Comparison of ENCODE assay signal across 33 cellular contexts in the genomic region with DNA sequence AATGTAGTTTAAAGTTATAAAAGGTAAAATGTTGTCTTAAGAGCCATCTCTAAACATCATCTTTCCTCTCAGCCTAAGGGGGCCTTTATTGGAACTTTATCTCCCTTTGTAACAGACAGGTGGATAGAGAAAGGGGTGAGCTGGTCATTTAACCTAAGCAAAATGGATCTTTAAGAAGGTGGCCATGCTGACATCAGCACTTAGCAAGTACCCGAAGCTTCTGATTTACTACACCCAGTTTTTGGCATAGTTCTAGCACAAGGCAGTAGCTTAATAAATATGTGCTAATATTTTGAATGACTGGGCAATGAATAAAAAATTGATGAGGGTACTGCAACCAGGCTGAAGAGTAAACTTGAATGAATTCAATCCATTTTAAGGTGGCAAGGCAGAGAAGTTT.
DNase-seq lines count a peak whose midpoint lies in the region; ATAC-seq, FAIRE-seq and TF ChIP-seq lines count a peak whose summit lies in the region.
"Had no signal": no experiment of that assay in that cellular context is flagged by ENCODE, and none has a peak within 500 bp of the region (broad histone marks: within the 10 kb centered on the region; RNA-seq: fewer than 3 reads in every experiment).

No MANE protein-coding gene starts in this region.

- no peak for FAIRE-seq in HepG2 (lab: Jason Lieb, UNC)
- FAIRE-seq in H1 (lab: Jason Lieb, UNC) = no peak
- no peak for FAIRE-seq in GM19239 (lab: Jason Lieb, UNC)
- FAIRE-seq: A204.1, A549, D721Med had no signal

- H3K27me3 ChIP-seq in HepG2 (ENCODE audit: control insufficient read depth in 1 of 2, insufficient read depth in 2 of 2, low read length in 2 of 2) (no peaks in the 10 kb centered on the region), right lobe of liver (no peaks in the 10 kb centered on the region), IMR-90 (ENCODE audit: control insufficient read depth, insufficient read depth, low read length) (no peaks in the 10 kb centered on the region), H1 (replicated peaks in 1 of 4; ENCODE audit: control insufficient read depth in 3 of 4, extremely low read depth in 1 of 4, insufficient read depth in 3 of 4, low read length in 3 of 4) (no peaks in the 10 kb centered on the region)
- H3K27me3 ChIP-seq: BE2C; BLaER1; BLaER1 treated with 17β-estradiol and CSF1 and Interleukin-3, amounts not matched to agents 10 nM and 100 nM had no signal

- H3K79me2 ChIP-seq in HepG2 (ENCODE audit: insufficient read depth, low read length) (no peaks in the 10 kb centered on the region), H1 (ENCODE audit: control insufficient read depth in 1 of 2, insufficient read depth in 2 of 2, low read length in 2 of 2) (no peaks in the 10 kb centered on the region)

- H3K23me2 ChIP-seq in H1 (ENCODE audit: low read depth, low read length) = no peaks in the 10 kb centered on the region

- H3K14ac ChIP-seq in IMR-90 (replicated peaks; ENCODE audit: low read depth, low read length) = no peak overlapping the region
- H3K14ac ChIP-seq in H1 (ENCODE audit: insufficient read length) = no peak overlapping the region

- TF ChIP-seq CTCF in HepG2 (CRISPR knock-in tag; IDR thresholded peaks at IDR 0.05) (no peak), right lobe of liver (IDR thresholded peaks at IDR 0.05) (no peak), IMR-90 (conservative IDR thresholded peaks at IDR 0.05; ENCODE audit: low read depth, low read length) (no peak), H1 (IDR thresholded peaks at IDR 0.05; ENCODE audit: control extremely low read depth in 1 of 3, insufficient read depth in 1 of 3, low read depth in 1 of 3, low read length in 3 of 3) (no peak)

- POLR2A ChIA-PET in HepG2 (lab: Yijun Ruan, JAX) (no interaction called here), IMR-90 (lab: Charles Lee; ENCODE audit: unreplicated experiment) (no interaction called here), H1 (lab: Charles Lee; ENCODE audit: partially characterized antibody) (no interaction called here)

- H2BK120ac ChIP-seq in IMR-90 (ENCODE audit: low read depth, low read length) (no peak overlapping the region), H1 (replicated peaks; ENCODE audit: low read depth, low read length) (no peak overlapping the region)

- H3K18ac ChIP-seq in IMR-90 (ENCODE audit: low read depth, low read length) (no peak overlapping the region), H1 (ENCODE audit: extremely low read depth, low read length) (no peak overlapping the region)

- H2BK15ac ChIP-seq in IMR-90 (ENCODE audit: low read depth, low read length) (no peak overlapping the region), H1 (ENCODE audit: low read length) (no peak overlapping the region)

- H4K5ac ChIP-seq in IMR-90 (ENCODE audit: low read depth, low read length) (no peak overlapping the region), H1 (ENCODE audit: insufficient read length, low read depth, low read length) (no peak overlapping the region)

- no peak for ATAC-seq in HepG2
- ATAC-seq in right lobe of liver = no peak
- no peak for ATAC-seq in IMR-90 (ENCODE audit: low read depth)
- ATAC-seq: A549; CD8-positive, alpha-beta T cell had no signal

- no peak overlapping the region for H3K4me3 ChIP-seq in HepG2 (replicated peaks in 1 of 3; ENCODE audit: insufficient read depth in 1 of 3, low read depth in 2 of 3, low read length in 3 of 3)
- H3K4me3 ChIP-seq in right lobe of liver = no peak overlapping the region
- H3K4me3 ChIP-seq in IMR-90 (ENCODE audit: insufficient read depth, low read depth, low read length) = no peak overlapping the region
- no peak overlapping the region for H3K4me3 ChIP-seq in H1 (ENCODE audit: extremely low read depth in 1 of 4, insufficient read depth in 2 of 4, low read depth in 3 of 4, low read length in 4 of 4)
- H3K4me3 ChIP-seq: A549; BLaER1; BLaER1 treated with 17β-estradiol and CSF1 and Interleukin-3, amounts not matched to agents 10 nM and 100 nM had no signal

- H3K4ac ChIP-seq in IMR-90 (ENCODE audit: low read depth, low read length) = no peak overlapping the region
- H3K4ac ChIP-seq in H1 (replicated peaks; ENCODE audit: insufficient read length, low read depth, low read length) = no peak overlapping the region

- H4K20me1 ChIP-seq in HepG2 (ENCODE audit: insufficient read depth, low read length) (no peaks in the 10 kb centered on the region), IMR-90 (ENCODE audit: insufficient read depth, low read length) (no peaks in the 10 kb centered on the region), H1 (replicated peaks in 1 of 2; ENCODE audit: control insufficient read depth in 1 of 2, insufficient read depth in 2 of 2, low read length in 2 of 2) (no peaks in the 10 kb centered on the region)
- H4K20me1 ChIP-seq: BLaER1; BLaER1 treated with 17β-estradiol and CSF1 and Interleukin-3, amounts not matched to agents 10 nM and 100 nM had no signal

- H3K56ac ChIP-seq in IMR-90 (ENCODE audit: extremely low read depth, insufficient read depth, low read length) = no peak overlapping the region
- H3K56ac ChIP-seq in H1 (replicated peaks; ENCODE audit: insufficient read length, low read depth, low read length) = no peak overlapping the region

- BruUV-seq in HepG2 (replicated peaks; lab: Mats Ljungman, UMichigan) (no TSS peak), IMR-90 (replicated peaks; lab: Mats Ljungman, UMichigan) (no TSS peak)

- H2AK9ac ChIP-seq in IMR-90 (replicated peaks; ENCODE audit: low read depth, low read length, poor library complexity) = no peak overlapping the region

- H2AK5ac ChIP-seq in IMR-90 (ENCODE audit: low read depth, low read length) (no peak overlapping the region), H1 (ENCODE audit: low read depth, low read length) (no peak overlapping the region)

- H3K23ac ChIP-seq in IMR-90 (ENCODE audit: low read depth, low read length) (no peak overlapping the region), H1 (ENCODE audit: insufficient read length) (no peak overlapping the region)

- dilution Hi-C loops in IMR-90 (cut with HindIII; ENCODE audit: low sequenced_read_pairs, unreplicated experiment) = no loop called here

- H4K8ac ChIP-seq in IMR-90 (ENCODE audit: low read depth in 2 of 2, low read length in 2 of 2) (no peak overlapping the region), H1 (ENCODE audit: extremely low read depth, insufficient read depth, low read length) (no peak overlapping the region)

- H3K9me1 ChIP-seq in IMR-90 (ENCODE audit: insufficient read depth, low read length) = no peaks in the 10 kb centered on the region

- H2BK5ac ChIP-seq in IMR-90 (ENCODE audit: low read depth, low read length, poor library complexity, severe bottlenecking) (no peak overlapping the region), H1 (ENCODE audit: low read depth, low read length) (no peak overlapping the region)

- H3K4me1 ChIP-seq in HepG2 (ENCODE audit: insufficient read depth, low read length) (no peaks in the 10 kb centered on the region), right lobe of liver (no peaks in the 10 kb centered on the region), IMR-90 (ENCODE audit: control insufficient read depth, insufficient read depth, low read length) (no peaks in the 10 kb centered on the region), H1 (replicated peaks in 1 of 4; ENCODE audit: control insufficient read depth in 3 of 4, insufficient read depth in 4 of 4, low read length in 3 of 4) (no peaks in the 10 kb centered on the region)
- H3K4me1 ChIP-seq: A549; BE2C; BLaER1; BLaER1 treated with 17β-estradiol and CSF1 and Interleukin-3, amounts not matched to agents 10 nM and 100 nM; Caco-2 had no signal

- H3K36me3 ChIP-seq in HepG2 (replicated peaks in 1 of 2; ENCODE audit: control insufficient read depth in 1 of 2, insufficient read depth in 2 of 2, low read length in 2 of 2) (no peaks in the 10 kb centered on the region), right lobe of liver (no peaks in the 10 kb centered on the region), IMR-90 (ENCODE audit: control insufficient read depth, insufficient read depth, low read length) (no peaks in the 10 kb centered on the region), H1 (ENCODE audit: control insufficient read depth in 2 of 4, insufficient read depth in 4 of 4, low read length in 3 of 4) (no peaks in the 10 kb centered on the region)
- H3K36me3 ChIP-seq: BE2C; BLaER1; BLaER1 treated with 17β-estradiol and CSF1 and Interleukin-3, amounts not matched to agents 10 nM and 100 nM had no signal

- no peak for DNase-seq in HepG2 (ENCODE audit: low spot score)
- DNase-seq in right lobe of liver = no peak
- no peak for DNase-seq in IMR-90
- no peak for DNase-seq in H1 (ENCODE audit: low read depth in 1 of 2, low spot score in 2 of 2)
- DNase-seq in GM19239 (ENCODE audit: insufficient read length, low spot score) = no peak
- DNase-seq in stimulated activated CD4-positive, alpha-beta T cell treated with anti-CD3 and anti-CD28 coated beads, Interleukin-1b, Interleukin-23, amount 100 ng/mL, for 48 hours = no peak
- DNase-seq: 8988T; ACHN; AML-193; BE2C; C1 segment of cervical spinal cord; Caco-2; Calu3; CD4-positive, alpha-beta memory T cell; CD4-positive, alpha-beta T cell; CD4-positive, CD25-positive, alpha-beta regulatory T cell; CD8-positive, alpha-beta memory T cell; CD8-positive, alpha-beta T cell; COR-L47; DMS 273 treated with DMSO at 0.1 percent for 48 hours; DMS153; DMS53; DMS79; DMS79 treated with DMSO at 0.1 percent for 48 hours; DND-41; EL had no signal

- H2AFZ ChIP-seq in HepG2 (ENCODE audit: low read length) = no peak overlapping the region
- H2AFZ ChIP-seq in IMR-90 (replicated peaks; ENCODE audit: low read length, poor library complexity) = no peak overlapping the region
- H2AFZ ChIP-seq in H1 (ENCODE audit: low read length) = no peak overlapping the region

- H3K9me3 ChIP-seq in HepG2 (ENCODE audit: low read length) (no peaks in the 10 kb centered on the region), right lobe of liver (no peaks in the 10 kb centered on the region), IMR-90 (ENCODE audit: control insufficient read depth, insufficient read depth, low read length) (peaks cover under 1% of the 10 kb centered on the region; the same call in 1 of the 2 replicates), H1 (ENCODE audit: insufficient read depth in 2 of 2, low read depth in 1 of 2, low read length in 1 of 2) (no peaks in the 10 kb centered on the region)
- H3K9me3 ChIP-seq: A549; BE2C; BLaER1; BLaER1 treated with 17β-estradiol and CSF1 and Interleukin-3, amounts not matched to agents 10 nM and 100 nM; Caco-2 had no signal

- no peak overlapping the region for H2BK12ac ChIP-seq in H1 (ENCODE audit: low read depth, low read length)

- H3K27ac ChIP-seq in HepG2 (ENCODE audit: extremely low read length, insufficient read depth, low read length) (no peak overlapping the region), right lobe of liver (no peak overlapping the region), IMR-90 (ENCODE audit: insufficient read depth, low read length) (no peak overlapping the region), H1 (ENCODE audit: low read depth, low read length) (no peak overlapping the region)
- H3K27ac ChIP-seq: 22Rv1; A549; BLaER1; BLaER1 treated with 17β-estradiol and CSF1 and Interleukin-3, amounts not matched to agents 10 nM and 100 nM; C4-2B had no signal

- 0% methylated on average over 1 of the region's 1 CpG for WGBS in HepG2 (ENCODE audit: low lambda C conversion rate)
- WGBS in right lobe of liver (ENCODE audit: insufficient coverage, low coverage, low lambda C conversion rate, missing lambda C conversion rate) = 57% methylated on average over 1 of the region's 1 CpG
- no CpG with 5 or more reads among the region's 1 CpG for WGBS in IMR-90 (ENCODE audit: extremely low coverage in 2 of 2, insufficient read length in 1 of 2), 2 experiments
- WGBS in H1 (ENCODE audit: extremely low coverage in 1 of 2, insufficient coverage in 1 of 2, insufficient read length in 1 of 2, insufficient replicate concordance in 2 of 2, low coverage in 1 of 2, low lambda C conversion rate in 2 of 2, missing lambda C conversion rate in 1 of 2), 2 experiments = 83% methylated on average over 1 of the region's 1 CpG; no CpG with 5 or more reads in 1 of the 2 experiments

- H3K79me1 ChIP-seq in IMR-90 (ENCODE audit: low read depth in 1 of 2, low read length in 2 of 2) (no peaks in the 10 kb centered on the region), H1 (ENCODE audit: low read depth, low read length) (no peaks in the 10 kb centered on the region)

- H2BK20ac ChIP-seq in IMR-90 (ENCODE audit: low read depth, low read length) (no peak overlapping the region), H1 (ENCODE audit: low read length) (no peak overlapping the region)

- no peak for TF ChIP-seq POLR2A in HepG2 (IDR thresholded peaks at IDR 0.05; ENCODE audit: insufficient read depth in 1 of 2, low read depth in 2 of 2, low read length in 2 of 2)
- TF ChIP-seq POLR2A in right lobe of liver (IDR thresholded peaks at IDR 0.05) = no peak
- no peak for TF ChIP-seq POLR2A in IMR-90 (IDR thresholded peaks at IDR 0.05; ENCODE audit: low read depth, low read length)
- TF ChIP-seq POLR2A in H1 (IDR thresholded peaks at IDR 0.05; ENCODE audit: control extremely low read depth in 1 of 2, low read depth in 2 of 2, low read length in 2 of 2) = no peak

- TF ChIP-seq EP300 in HepG2 (IDR thresholded peaks at IDR 0.05; ENCODE audit: low read depth in 2 of 2, low read length in 2 of 2) (no peak), HepG2 (CRISPR knock-in tag; IDR thresholded peaks at IDR 0.05; ENCODE audit: borderline replicate concordance) (no peak), H1 (IDR thresholded peaks at IDR 0.05; ENCODE audit: borderline replicate concordance in 1 of 2, low read depth in 2 of 2, low read length in 2 of 2) (no peak)

- no peak for TF ChIP-seq RAD21 in HepG2 (CRISPR knock-in tag; IDR thresholded peaks at IDR 0.05)
- TF ChIP-seq RAD21 in IMR-90 (IDR thresholded peaks at IDR 0.05; ENCODE audit: low read length) = no peak
- TF ChIP-seq RAD21 in H1 (IDR thresholded peaks at IDR 0.05 in 1 of 2, conservative IDR thresholded peaks at IDR 0.05 in 1 of 2; ENCODE audit: low read depth in 2 of 2, low read length in 2 of 2) = no peak

- H4K91ac ChIP-seq in IMR-90 (ENCODE audit: insufficient read depth, low read depth, low read length) (no peak overlapping the region), H1 (replicated peaks; ENCODE audit: insufficient read length, low read length) (no peak overlapping the region)

- CTCF ChIA-PET in HepG2 (lab: Yijun Ruan, JAX; ENCODE audit: low intra/inter-chr PET ratio, low total read pairs) (no interaction called here), IMR-90 (lab: Yijun Ruan, JAX) (no interaction called here), H1 (lab: Charles Lee; ENCODE audit: partially characterized antibody) (no interaction called here)

- intact Hi-C loops in HepG2 (cut with micrococcal nuclease; ENCODE audit: unreplicated experiment) = no loop called here
- intact Hi-C loops in right lobe of liver (cut with DNase I) = no loop called here
- intact Hi-C loops in IMR-90 (cut with micrococcal nuclease) = no loop called here

- no peak overlapping the region for H3K9ac ChIP-seq in HepG2 (ENCODE audit: insufficient read depth, low read depth, low read length)
- no peak overlapping the region for H3K9ac ChIP-seq in IMR-90 (ENCODE audit: low read depth, low read length)
- H3K9ac ChIP-seq in H1 (replicated peaks in 1 of 4; ENCODE audit: extremely low read depth in 1 of 4, low read depth in 3 of 4, low read length in 3 of 4) = no peak overlapping the region
- H3K9ac ChIP-seq: BLaER1; BLaER1 treated with 17β-estradiol and CSF1 and Interleukin-3, amounts not matched to agents 10 nM and 100 nM had no signal

- in situ Hi-C loops in HepG2 (cut with HindIII; ENCODE audit: extremely low pct_ligation_motif_present, low pct_unique_long_range_greater_than_20kb) (no loop called here), IMR-90 (cut with MboI; ENCODE audit: low sequenced_read_pairs) (loop anchor here (25.0 kb wide), 1 partner anchor 111 kb away; no protein-coding TSS in a partner anchor)

- H3K4me2 ChIP-seq in HepG2 (ENCODE audit: low read depth, low read length) = no peak overlapping the region
- H3K4me2 ChIP-seq in IMR-90 (ENCODE audit: low read depth, low read length) = no peak overlapping the region
- no peak overlapping the region for H3K4me2 ChIP-seq in H1 (ENCODE audit: insufficient read depth in 1 of 2, low read depth in 2 of 2, low read length in 2 of 2)
- H3K4me2 ChIP-seq: A549; BLaER1; BLaER1 treated with 17β-estradiol and CSF1 and Interleukin-3, amounts not matched to agents 10 nM and 100 nM had no signal
